Comparison of ENCODE assay signal across 3 cellular contexts in genomic region chrX:38985945-38986344, GRCh38.
TF ChIP-seq lines count a peak whose summit lies in the region.

No MANE protein-coding gene starts in this region.

TF ChIP-seq in A549, 52 proteins besides CTCF, POLR2A, EP300 and RAD21:
- no peak for TF ChIP-seq MAFK (IDR thresholded peaks at IDR 0.05; ENCODE audit: partially characterized antibody)
- no peak for TF ChIP-seq TFCP2L1 (CRISPR knock-in tag; IDR thresholded peaks at IDR 0.05)
- no peak for TF ChIP-seq RFX5 (IDR thresholded peaks at IDR 0.05)
- no peak for TF ChIP-seq EHMT2 (IDR thresholded peaks at IDR 0.05; ENCODE audit: low read depth)
- no peak for TF ChIP-seq HDAC2 (IDR thresholded peaks at IDR 0.05)
- TF ChIP-seq KDM5A (IDR thresholded peaks at IDR 0.05): no peak
- no peak for TF ChIP-seq FOXS1 (CRISPR knock-in tag; IDR thresholded peaks at IDR 0.05)
- TF ChIP-seq BHLHE40 (IDR thresholded peaks at IDR 0.05; ENCODE audit: low read depth, low read length): no peak
- TF ChIP-seq NR3C1 (IDR thresholded peaks at IDR 0.05): no peak
- TF ChIP-seq JUNB (IDR thresholded peaks at IDR 0.05): no peak
- no peak for TF ChIP-seq HEYL (CRISPR knock-in tag; IDR thresholded peaks at IDR 0.05)
- TF ChIP-seq MYC (IDR thresholded peaks at IDR 0.05; ENCODE audit: borderline replicate concordance, low read length): no peak
- no peak for TF ChIP-seq MAZ (IDR thresholded peaks at IDR 0.05; ENCODE audit: borderline replicate concordance, low read depth, low read length)
- TF ChIP-seq CEBPB (IDR thresholded peaks at IDR 0.05): no peak
- TF ChIP-seq KDM1A (IDR thresholded peaks at IDR 0.05; ENCODE audit: low read depth): no peak
TF ChIP-seq in A549: peak in this region for 0.

TF ChIP-seq in IMR-90, 13 proteins besides CTCF, POLR2A, EP300 and RAD21:
- TF ChIP-seq NFE2L2 (IDR thresholded peaks at IDR 0.05; ENCODE audit: low read depth, low read length) (no peak), ELK1 (IDR thresholded peaks at IDR 0.05; ENCODE audit: borderline replicate concordance, low read depth, low read length) (no peak), FOS (IDR thresholded peaks at IDR 0.05; ENCODE audit: low read depth, low read length) (no peak), USF2 (IDR thresholded peaks at IDR 0.05; ENCODE audit: low read depth, low read length) (0 out of 2 replicates have a peak, but pooled peaks have one; percentile 17), BHLHE40 (IDR thresholded peaks at IDR 0.05; ENCODE audit: low read depth, low read length) (no peak), MAFK (IDR thresholded peaks at IDR 0.05; ENCODE audit: low read depth, low read length) (no peak), RCOR1 (IDR thresholded peaks at IDR 0.05; ENCODE audit: insufficient replicate concordance, low read length) (no peak)
TF ChIP-seq in IMR-90: peak in this region for 1.

TF ChIP-seq in K562, 482 proteins besides CTCF, POLR2A, EP300 and RAD21:
- TF ChIP-seq HIVEP1 (CRISPR knock-in tag; IDR thresholded peaks at IDR 0.05) (no peak), PHF21A (IDR thresholded peaks at IDR 0.05; ENCODE audit: borderline replicate concordance, low read depth) (no peak), ZNF561 (CRISPR knock-in tag; conservative IDR thresholded peaks at IDR 0.05) (no peak), USF2 (CRISPR knock-in tag; IDR thresholded peaks at IDR 0.05) (peak; percentile 36; the same call in 1 of the 2 replicates), ZZZ3 (IDR thresholded peaks at IDR 0.05) (no peak), POLR2AphosphoS2 (IDR thresholded peaks at IDR 0.05; ENCODE audit: low read length) (no peak), ZNF644 (tag; IDR thresholded peaks at IDR 0.05; ENCODE audit: low read depth) (no peak), XRCC4 (IDR thresholded peaks at IDR 0.05; ENCODE audit: extremely low read depth, insufficient read depth, insufficient read length) (no peak), CBX1 (IDR thresholded peaks at IDR 0.05; ENCODE audit: low read depth) (no peak), NCOA1 (IDR thresholded peaks at IDR 0.05; ENCODE audit: low read depth) (no peak), PHF20 (IDR thresholded peaks at IDR 0.05; ENCODE audit: partially characterized antibody) (no peak), TBP (optimal IDR thresholded peaks at IDR 0.05; ENCODE audit: low read depth, low read length) (no peak), ZNF384 (IDR thresholded peaks at IDR 0.05; ENCODE audit: low read depth, low read length) (no peak), CREBBP (IDR thresholded peaks at IDR 0.05; ENCODE audit: low read depth, low read length) (no peak), TCF3 (CRISPR knock-in tag; IDR thresholded peaks at IDR 0.05) (no peak), RAD51 (IDR thresholded peaks at IDR 0.05; ENCODE audit: borderline replicate concordance, low read depth) (0 out of 2 replicates have a peak, but pooled peaks have one; percentile 38), TFE3 (CRISPR knock-in tag; IDR thresholded peaks at IDR 0.05) (peak; percentile 54), ZNF668 (CRISPR knock-in tag; IDR thresholded peaks at IDR 0.05) (no peak), RCOR1 (IDR thresholded peaks at IDR 0.05; ENCODE audit: borderline replicate concordance in 1 of 2, low read depth in 2 of 2, low read length in 2 of 2) (no peak), FOXK1 (CRISPR knock-in tag; IDR thresholded peaks at IDR 0.05; ENCODE audit: borderline replicate concordance) (no peak)
